ENCODE assay signal across 1 cellular context in the genomic region with DNA sequence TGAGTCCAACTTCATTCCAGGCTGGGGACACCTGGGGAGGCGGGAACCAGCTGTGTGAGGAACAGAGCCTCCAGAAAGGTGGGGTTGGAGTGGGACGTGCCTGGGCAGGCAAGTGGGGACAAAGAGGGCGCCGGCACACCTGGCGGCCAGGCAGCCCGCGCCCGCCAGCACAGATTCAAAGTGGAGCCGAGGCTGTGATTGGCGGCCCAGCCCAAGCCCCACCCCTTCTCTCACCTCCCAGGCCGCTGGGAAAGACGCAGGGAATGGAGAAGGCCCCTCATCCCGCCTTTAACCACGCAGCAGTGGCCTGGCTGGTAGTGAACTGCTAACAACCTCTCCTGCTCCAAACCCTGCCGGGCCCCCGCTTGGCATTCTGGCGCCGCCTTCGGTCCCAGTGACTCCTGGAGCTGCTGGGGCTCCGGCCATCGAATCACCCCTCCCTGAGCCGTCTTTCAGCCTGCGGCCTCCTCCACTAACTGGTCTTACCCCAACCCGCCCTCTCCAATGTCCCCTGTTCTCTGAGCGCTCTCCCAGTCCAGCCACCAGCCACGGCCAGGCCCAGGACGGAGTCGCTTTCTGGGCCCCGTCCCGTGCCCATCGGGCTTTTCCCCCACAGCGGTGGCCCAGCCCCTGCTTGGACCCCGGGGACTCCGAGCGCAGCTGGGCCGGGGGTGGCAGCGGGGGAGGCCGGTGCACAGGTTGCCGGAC.
TF ChIP-seq lines count a peak whose summit lies in the region.

No MANE protein-coding gene starts in this region.

TF ChIP-seq in HepG2, 621 proteins besides CTCF, POLR2A, EP300 and RAD21 (continued from another document):
- no peak; the same call in 1 of the 2 replicates for TF ChIP-seq KLF12 (CRISPR knock-in tag; IDR thresholded peaks at IDR 0.05; ENCODE audit: borderline replicate concordance)
- TF ChIP-seq ZBTB8A (CRISPR knock-in tag; IDR thresholded peaks at IDR 0.05; ENCODE audit: borderline replicate concordance, low read depth): peak; percentile 83; the same call in 1 of the 2 replicates
- TF ChIP-seq NRL (CRISPR knock-in tag; IDR thresholded peaks at IDR 0.05; ENCODE audit: borderline replicate concordance): peak; percentile 89
- TF ChIP-seq MATR3 (CRISPR knock-in tag; IDR thresholded peaks at IDR 0.05): 0 out of 2 replicates have a peak, but pooled peaks have one; percentile 47
- no peak for TF ChIP-seq ZBTB44 (CRISPR knock-in tag; IDR thresholded peaks at IDR 0.05)
- TF ChIP-seq THAP7 (CRISPR knock-in tag; IDR thresholded peaks at IDR 0.05): peak; percentile 84; the same call in 1 of the 2 replicates
- TF ChIP-seq ZNF713 (CRISPR knock-in tag; IDR thresholded peaks at IDR 0.05): 0 out of 2 replicates have a peak, but pooled peaks have one; percentile 27
- TF ChIP-seq, protein P1, sequence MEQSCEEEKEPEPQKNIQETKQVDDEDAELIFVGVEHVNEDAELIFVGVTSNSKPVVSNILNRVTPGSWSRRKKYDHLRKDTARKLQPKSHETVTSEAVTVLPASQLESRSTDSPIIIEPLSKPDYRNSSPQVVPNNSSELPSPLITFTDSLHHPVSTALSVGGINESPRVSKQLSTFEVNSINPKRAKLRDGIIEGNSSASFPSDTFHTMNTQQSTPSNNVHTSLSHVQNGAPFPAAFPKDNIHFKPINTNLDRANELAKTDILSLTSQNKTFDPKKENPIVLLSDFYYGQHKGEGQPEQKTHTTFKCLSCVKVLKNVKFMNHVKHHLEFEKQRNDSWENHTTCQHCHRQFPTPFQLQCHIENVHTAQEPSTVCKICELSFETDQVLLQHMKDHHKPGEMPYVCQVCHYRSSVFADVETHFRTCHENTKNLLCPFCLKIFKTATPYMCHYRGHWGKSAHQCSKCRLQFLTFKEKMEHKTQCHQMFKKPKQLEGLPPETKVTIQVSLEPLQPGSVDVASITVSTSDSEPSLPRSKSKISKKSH (CRISPR knock-in tag; IDR thresholded peaks at IDR 0.05; ENCODE audit: borderline replicate concordance): peak; percentile 77; the same call in 1 of the 2 replicates
- peak; percentile 81; the same call in 1 of the 2 replicates for TF ChIP-seq ZNF275 (CRISPR knock-in tag; IDR thresholded peaks at IDR 0.05; ENCODE audit: borderline replicate concordance)
- TF ChIP-seq, protein P2, sequence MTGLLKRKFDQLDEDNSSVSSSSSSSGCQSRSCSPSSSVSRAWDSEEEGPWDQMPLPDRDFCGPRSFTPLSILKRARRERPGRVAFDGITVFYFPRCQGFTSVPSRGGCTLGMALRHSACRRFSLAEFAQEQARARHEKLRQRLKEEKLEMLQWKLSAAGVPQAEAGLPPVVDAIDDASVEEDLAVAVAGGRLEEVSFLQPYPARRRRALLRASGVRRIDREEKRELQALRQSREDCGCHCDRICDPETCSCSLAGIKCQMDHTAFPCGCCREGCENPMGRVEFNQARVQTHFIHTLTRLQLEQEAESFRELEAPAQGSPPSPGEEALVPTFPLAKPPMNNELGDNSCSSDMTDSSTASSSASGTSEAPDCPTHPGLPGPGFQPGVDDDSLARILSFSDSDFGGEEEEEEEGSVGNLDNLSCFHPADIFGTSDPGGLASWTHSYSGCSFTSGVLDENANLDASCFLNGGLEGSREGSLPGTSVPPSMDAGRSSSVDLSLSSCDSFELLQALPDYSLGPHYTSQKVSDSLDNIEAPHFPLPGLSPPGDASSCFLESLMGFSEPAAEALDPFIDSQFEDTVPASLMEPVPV (CRISPR knock-in tag; IDR thresholded peaks at IDR 0.05): peak; percentile 91; the same call in 1 of the 2 replicates
- TF ChIP-seq TBL1XR1 (IDR thresholded peaks at IDR 0.05; ENCODE audit: borderline replicate concordance, low read length, partially characterized antibody): no peak
- TF ChIP-seq ZNF333 (CRISPR knock-in tag; IDR thresholded peaks at IDR 0.05; ENCODE audit: borderline replicate concordance): peak; percentile 88; the same call in 1 of the 2 replicates
- 0 out of 2 replicates have a peak, but pooled peaks have one; percentile 27 for TF ChIP-seq KLF13 (CRISPR knock-in tag; IDR thresholded peaks at IDR 0.05)
- peak; percentile 95; the same call in 1 of the 2 replicates for TF ChIP-seq ZNF879 (CRISPR knock-in tag; IDR thresholded peaks at IDR 0.05)
- peak in 1 of 2 experiments; percentile 65; a peak in 2 of 4 replicates for TF ChIP-seq KLF16 (CRISPR knock-in tag; IDR thresholded peaks at IDR 0.05)
- peak; percentile 13; the same call in 1 of the 2 replicates for TF ChIP-seq ZNF205 (CRISPR knock-in tag; IDR thresholded peaks at IDR 0.05)
- TF ChIP-seq, protein P3, sequence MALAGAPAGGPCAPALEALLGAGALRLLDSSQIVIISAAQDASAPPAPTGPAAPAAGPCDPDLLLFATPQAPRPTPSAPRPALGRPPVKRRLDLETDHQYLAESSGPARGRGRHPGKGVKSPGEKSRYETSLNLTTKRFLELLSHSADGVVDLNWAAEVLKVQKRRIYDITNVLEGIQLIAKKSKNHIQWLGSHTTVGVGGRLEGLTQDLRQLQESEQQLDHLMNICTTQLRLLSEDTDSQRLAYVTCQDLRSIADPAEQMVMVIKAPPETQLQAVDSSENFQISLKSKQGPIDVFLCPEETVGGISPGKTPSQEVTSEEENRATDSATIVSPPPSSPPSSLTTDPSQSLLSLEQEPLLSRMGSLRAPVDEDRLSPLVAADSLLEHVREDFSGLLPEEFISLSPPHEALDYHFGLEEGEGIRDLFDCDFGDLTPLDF (CRISPR knock-in tag; IDR thresholded peaks at IDR 0.05): peak; percentile 97
- peak; percentile 18; the same call in 1 of the 2 replicates for TF ChIP-seq ZHX2 (IDR thresholded peaks at IDR 0.05; ENCODE audit: low read depth)
- no peak for TF ChIP-seq ZHX2 (CRISPR knock-in tag; IDR thresholded peaks at IDR 0.05; ENCODE audit: borderline replicate concordance)
- no peak for TF ChIP-seq CEBPB (IDR thresholded peaks at IDR 0.05; ENCODE audit: borderline replicate concordance, low read depth, low read length)
- TF ChIP-seq, protein P4, sequence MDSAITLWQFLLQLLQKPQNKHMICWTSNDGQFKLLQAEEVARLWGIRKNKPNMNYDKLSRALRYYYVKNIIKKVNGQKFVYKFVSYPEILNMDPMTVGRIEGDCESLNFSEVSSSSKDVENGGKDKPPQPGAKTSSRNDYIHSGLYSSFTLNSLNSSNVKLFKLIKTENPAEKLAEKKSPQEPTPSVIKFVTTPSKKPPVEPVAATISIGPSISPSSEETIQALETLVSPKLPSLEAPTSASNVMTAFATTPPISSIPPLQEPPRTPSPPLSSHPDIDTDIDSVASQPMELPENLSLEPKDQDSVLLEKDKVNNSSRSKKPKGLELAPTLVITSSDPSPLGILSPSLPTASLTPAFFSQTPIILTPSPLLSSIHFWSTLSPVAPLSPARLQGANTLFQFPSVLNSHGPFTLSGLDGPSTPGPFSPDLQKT (CRISPR knock-in tag; IDR thresholded peaks at IDR 0.05; ENCODE audit: borderline replicate concordance): no peak
- 0 out of 2 replicates have a peak, but pooled peaks have one; percentile 0 for TF ChIP-seq MAF1 (CRISPR knock-in tag; IDR thresholded peaks at IDR 0.05; ENCODE audit: borderline replicate concordance)
- TF ChIP-seq E2F5 (CRISPR knock-in tag; conservative IDR thresholded peaks at IDR 0.05): peak; percentile 92
- TF ChIP-seq ZNF747 (CRISPR knock-in tag; IDR thresholded peaks at IDR 0.05; ENCODE audit: borderline replicate concordance): no peak
